Comparison of ENCODE assay signal across 1 cellular context in genomic region chr17:50173335-50173941, GRCh38.
A peak's percentile ranks its signal among the peaks of the same experiment; 100 is the strongest.
TF ChIP-seq lines count a peak whose summit lies in the region.

No MANE protein-coding gene starts in this region.

TF ChIP-seq in A549, 52 proteins besides CTCF, POLR2A, EP300 and RAD21:
- no peak for TF ChIP-seq HMGXB4 (CRISPR knock-in tag; IDR thresholded peaks at IDR 0.05; ENCODE audit: borderline replicate concordance)
- TF ChIP-seq BCL3 (IDR thresholded peaks at IDR 0.05), result no peak
- TF ChIP-seq NPAS2 (CRISPR knock-in tag; IDR thresholded peaks at IDR 0.05; ENCODE audit: borderline replicate concordance), result no peak
- TF ChIP-seq MYC (IDR thresholded peaks at IDR 0.05; ENCODE audit: borderline replicate concordance, low read length), result no peak
- peak; percentile 44; the same call in 1 of the 2 replicates for TF ChIP-seq MAX (IDR thresholded peaks at IDR 0.05)
- no peak for TF ChIP-seq MAFK (IDR thresholded peaks at IDR 0.05; ENCODE audit: partially characterized antibody)
- no peak for TF ChIP-seq HDAC2 (IDR thresholded peaks at IDR 0.05)
